ENCODE assay signal across 14 cellular contexts in genomic region chr14:95046711-95047681, GRCh38.
A peak's percentile ranks its signal among the peaks of the same experiment; 100 is the strongest.
DNase-seq lines count a peak whose midpoint lies in the region; ATAC-seq and TF ChIP-seq lines count a peak whose summit lies in the region.
"Had no signal": no experiment of that assay in that cellular context is flagged by ENCODE, and none has a peak within 500 bp of the region (broad histone marks: within the 10 kb centered on the region; RNA-seq: fewer than 3 reads in every experiment).

No MANE protein-coding gene starts in this region.

- no peaks in the 10 kb centered on the region for H3K36me3 Mint-ChIP-seq in nephron progenitor cell (ENCODE audit: low read depth)

- peaks cover 82% of the 10 kb centered on the region for H3K4me1 Mint-ChIP-seq in nephron progenitor cell

- H3K4me3 Mint-ChIP-seq in nephron progenitor cell, result peak overlapping the region; percentile 56
- H3K4me3 Mint-ChIP-seq: activated CD8-positive, alpha-beta T cell treated with anti-CD3 and anti-CD28 coated beads for 36 hours had no signal

- no peak for TF ChIP-seq CTCF in nephron progenitor cell (IDR thresholded peaks at IDR 0.05)

- ATAC-seq in left ventricle myocardium superior (no peak), HG03565 (IDR thresholded peaks at IDR 0.05; ENCODE audit: unreplicated experiment) (no peak), HG03095 (IDR thresholded peaks at IDR 0.05; ENCODE audit: unreplicated experiment) (no peak)
- ATAC-seq: activated CD8-positive, alpha-beta T cell treated with anti-CD3 and anti-CD28 coated beads for 36 hours had no signal

- DNase-seq in cardiac septum (ENCODE audit: low spot score) (peak; percentile 61), left ventricle myocardium superior (no peak), ecto neural progenitor cell (ENCODE audit: low spot score) (peak; percentile 42), nephron progenitor cell (peak; percentile 63), HUDEP-2 (lab: John Stamatoyannopoulos, UW; ENCODE audit: unreplicated experiment in 76 of 76) (no peak), NCI-H345 (lab: John Stamatoyannopoulos, UW) (no peak)
- DNase-seq: activated CD8-positive, alpha-beta T cell treated with anti-CD3 and anti-CD28 coated beads for 36 hours; activated naive CD4-positive, alpha-beta T cell; DMS 273 treated with DMSO at 0.1 percent for 48 hours; hippocampal formation; NCI-H2081; stimulated activated CD4-positive, alpha-beta T cell treated with anti-CD3 and anti-CD28 coated beads, Interleukin-1b, Interleukin-23, amount 100 ng/mL, for 48 hours had no signal

- H3K27me3 Mint-ChIP-seq in nephron progenitor cell (ENCODE audit: low read depth, poor library complexity), result peaks cover 14% of the 10 kb centered on the region

- intact Hi-C loops in cardiac septum (cut with DNase I) (no loop called here), left ventricle myocardium superior (cut with micrococcal nuclease) (no loop called here)

- peak overlapping the region; percentile 92 for H3K27ac Mint-ChIP-seq in nephron progenitor cell
- H3K27ac Mint-ChIP-seq: activated CD8-positive, alpha-beta T cell treated with anti-CD3 and anti-CD28 coated beads for 36 hours had no signal

- no peaks in the 10 kb centered on the region for H3K9me3 Mint-ChIP-seq in nephron progenitor cell
- H3K9me3 Mint-ChIP-seq: activated CD8-positive, alpha-beta T cell treated with anti-CD3 and anti-CD28 coated beads for 36 hours had no signal

Comparison
In these comparisons a context has a peak if more than half of its experiments do, and no peak if none do; other contexts are left out.
1. DNase-seq: peak in cardiac septum (single experiment), ecto neural progenitor cell (single experiment) and nephron progenitor cell (single experiment); none in left ventricle myocardium superior (single experiment), HUDEP-2 (0 of 76) and NCI-H345 (single experiment).